8 cellular contexts compared by ENCODE assay signal in genomic region chr22:43544282-43544673, GRCh38.
"Had no signal": no experiment of that assay in that cellular context is flagged by ENCODE, and none has a peak within 500 bp of the region (broad histone marks: within the 10 kb centered on the region; RNA-seq: fewer than 3 reads in every experiment).

No MANE protein-coding gene starts in this region.

- DNase-seq: GM23248, GOT3, H7, HFFc6, IMR-90, KG1 had no signal

- ATAC-seq: HCT116, K562 had no signal

- H3K4me3 Mint-ChIP-seq: HFFc6 had no signal

- H3K27ac Mint-ChIP-seq: HFFc6 had no signal
